ENCODE assay signal across 21 cellular contexts in the genomic region with DNA sequence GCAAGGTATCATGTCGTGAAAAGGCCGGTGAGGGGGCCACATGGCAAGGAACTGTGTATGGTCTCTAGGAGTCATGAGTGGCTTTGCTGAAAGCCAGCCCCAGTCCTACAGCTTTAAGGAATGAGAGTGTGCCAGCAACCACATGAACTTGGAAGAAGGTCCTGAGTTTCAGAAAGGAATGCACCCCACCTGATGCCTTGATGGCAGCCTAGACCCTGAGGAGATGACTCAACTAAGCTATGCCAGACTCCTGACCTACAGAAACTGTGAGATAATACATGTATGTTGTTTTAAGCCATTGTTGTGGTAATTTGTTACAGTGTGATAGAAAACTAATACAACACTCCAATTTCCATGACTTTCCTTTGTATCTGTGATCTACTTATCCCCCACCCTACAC. TPM values are rescaled to one million over a fixed set of nuclear protein-coding genes. Genes with fewer than 3 reads are reported as not detected.
A peak's percentile ranks its signal among the peaks of the same experiment; 100 is the strongest.
DNase-seq lines count a peak whose midpoint lies in the region; ATAC-seq, FAIRE-seq and TF ChIP-seq lines count a peak whose summit lies in the region.
"Had no signal": no experiment of that assay in that cellular context is flagged by ENCODE, and none has a peak within 500 bp of the region (broad histone marks: within the 10 kb centered on the region; RNA-seq: fewer than 3 reads in every experiment).

No MANE protein-coding gene starts in this region.

- TF ChIP-seq CTCF in HFF-Myc (IDR thresholded peaks at IDR 0.05; ENCODE audit: low read depth, low read length, missing control alignments): no peak
- TF ChIP-seq CTCF in astrocyte (IDR thresholded peaks at IDR 0.05; ENCODE audit: insufficient read depth, low read depth, low read length): no peak
- no peak for TF ChIP-seq CTCF in foreskin keratinocyte (conservative IDR thresholded peaks at IDR 0.05)
- TF ChIP-seq CTCF in WTC11 (IDR thresholded peaks at IDR 0.05): no peak

- ATAC-seq in foreskin keratinocyte: peak; percentile 48
- no peak for ATAC-seq in WTC11
- ATAC-seq in left lobe of liver: no peak
- ATAC-seq: A549; activated T-cell treated with anti-CD3 and anti-CD28 coated beads, Interleukin-2, amount 50 U/mL, for 72 hours; left lung; stimulated activated memory B cell treated with anti-CD40 and anti-IgM and Interleukin-4, amounts not matched to agents 10 μg/mL and 1 μg/mL and 100 μg/mL, for 72 hours had no signal

- H3K9me3 ChIP-seq in astrocyte (ENCODE audit: insufficient read depth, low read depth, low read length): no peaks in the 10 kb centered on the region
- H3K9me3 ChIP-seq: A549, left lung, SJCRH30, transverse colon had no signal

- H3K27me3 Mint-ChIP-seq in astrocyte (ENCODE audit: low read depth, unreplicated experiment) (no peaks in the 10 kb centered on the region), WTC11 (ENCODE audit: low read depth) (no peaks in the 10 kb centered on the region)

- no peaks in the 10 kb centered on the region for H3K36me3 ChIP-seq in astrocyte (ENCODE audit: insufficient read depth, low read length)
- H3K36me3 ChIP-seq: left lung, SJCRH30, transverse colon had no signal

- no peaks in the 10 kb centered on the region for H3K79me2 ChIP-seq in astrocyte (ENCODE audit: insufficient read depth, low read length)

- H3K4me2 ChIP-seq in astrocyte (ENCODE audit: low read length): peak overlapping the region; percentile 27
- H3K4me2 ChIP-seq: A549, smooth muscle cell had no signal

- H3K9ac ChIP-seq in astrocyte (ENCODE audit: low read length): no peak overlapping the region

- H3K4me3 Mint-ChIP-seq in astrocyte (ENCODE audit: unreplicated experiment) (no peak overlapping the region), WTC11 (no peak overlapping the region)
- H3K4me3 Mint-ChIP-seq: activated naive CD8-positive, alpha-beta T cell treated with anti-CD3 and anti-CD28 coated beads, Interleukin-2, amount 10 ng/mL, durations not matched to agents 7 days and 5 days; activated T-cell treated with anti-CD3 and anti-CD28 coated beads, Interleukin-2, amount 50 U/mL, for 72 hours; stimulated activated memory B cell treated with anti-CD40 and anti-IgM and Interleukin-4, amounts not matched to agents 10 μg/mL and 1 μg/mL and 100 μg/mL, for 72 hours had no signal

- H3K4me1 Mint-ChIP-seq in astrocyte (ENCODE audit: low read depth, unreplicated experiment): peaks cover 8% of the 10 kb centered on the region
- no peaks in the 10 kb centered on the region for H3K4me1 Mint-ChIP-seq in WTC11
- H3K4me1 Mint-ChIP-seq: activated naive CD8-positive, alpha-beta T cell treated with anti-CD3 and anti-CD28 coated beads, Interleukin-2, amount 10 ng/mL, durations not matched to agents 7 days and 5 days; stimulated activated memory B cell treated with anti-CD40 and anti-IgM and Interleukin-4, amounts not matched to agents 10 μg/mL and 1 μg/mL and 100 μg/mL, for 72 hours had no signal

- FAIRE-seq in astrocyte (lab: Jason Lieb, UNC): peak; percentile 89
- FAIRE-seq: A549, colon, GM18507 had no signal

- no peaks in the 10 kb centered on the region for H4K20me1 ChIP-seq in astrocyte (ENCODE audit: insufficient read depth, low read length)

- H3K27me3 ChIP-seq in astrocyte (ENCODE audit: insufficient read depth, low read length) (peaks cover 3% of the 10 kb centered on the region), foreskin keratinocyte (no peaks in the 10 kb centered on the region)
- H3K27me3 ChIP-seq: left lung, SJCRH30, transverse colon had no signal

- no peak overlapping the region for H2AFZ ChIP-seq in astrocyte (ENCODE audit: low read depth, low read length)

- intact Hi-C loops in posterior cingulate gyrus (cut with DNase I): no loop called here

- POLR2A ChIA-PET in WTC11 (lab: Charles Lee): no interaction called here

- no peaks in the 10 kb centered on the region for H3K9me3 Mint-ChIP-seq in astrocyte (ENCODE audit: unreplicated experiment)
- no peaks in the 10 kb centered on the region for H3K9me3 Mint-ChIP-seq in WTC11
- H3K9me3 Mint-ChIP-seq: activated naive CD8-positive, alpha-beta T cell treated with anti-CD3 and anti-CD28 coated beads, Interleukin-2, amount 10 ng/mL, durations not matched to agents 7 days and 5 days; activated T-cell treated with anti-CD3 and anti-CD28 coated beads, Interleukin-2, amount 50 U/mL, for 72 hours; stimulated activated memory B cell treated with anti-CD40 and anti-IgM and Interleukin-4, amounts not matched to agents 10 μg/mL and 1 μg/mL and 100 μg/mL, for 72 hours had no signal

- CTCF ChIA-PET in WTC11 (lab: Charles Lee): no interaction called here

- H3K27ac Mint-ChIP-seq in astrocyte (ENCODE audit: unreplicated experiment) (no peak overlapping the region), WTC11 (no peak overlapping the region)
- H3K27ac Mint-ChIP-seq: activated naive CD8-positive, alpha-beta T cell treated with anti-CD3 and anti-CD28 coated beads, Interleukin-2, amount 10 ng/mL, durations not matched to agents 7 days and 5 days; activated T-cell treated with anti-CD3 and anti-CD28 coated beads, Interleukin-2, amount 50 U/mL, for 72 hours; stimulated activated memory B cell treated with anti-CD40 and anti-IgM and Interleukin-4, amounts not matched to agents 10 μg/mL and 1 μg/mL and 100 μg/mL, for 72 hours had no signal

- H3K4me1 ChIP-seq in astrocyte (ENCODE audit: insufficient read depth, low read length): peaks cover 10% of the 10 kb centered on the region
- no peaks in the 10 kb centered on the region for H3K4me1 ChIP-seq in foreskin keratinocyte
- H3K4me1 ChIP-seq: A549, left lung, SJCRH30, transverse colon had no signal

- H3K27ac ChIP-seq in astrocyte (ENCODE audit: low read depth, low read length) (no peak overlapping the region), foreskin keratinocyte (no peak overlapping the region)
- H3K27ac ChIP-seq: left lung, SJCRH30, transverse colon had no signal

- in situ Hi-C loops in ACHN (cut with HindIII; ENCODE audit: low pct_ligation_motif_present, low pct_unique_long_range_greater_than_20kb, low sequenced_read_pairs): no loop called here

- no peak overlapping the region for H3K4me3 ChIP-seq in HFF-Myc (replicated peaks; ENCODE audit: low read depth, low read length)
- H3K4me3 ChIP-seq in astrocyte (ENCODE audit: insufficient read depth, low read depth, low read length): no peak overlapping the region
- H3K4me3 ChIP-seq: A549, left lung, SJCRH30, smooth muscle cell, transverse colon had no signal

- no peaks in the 10 kb centered on the region for H3K36me3 Mint-ChIP-seq in astrocyte (ENCODE audit: low read depth, unreplicated experiment)
- H3K36me3 Mint-ChIP-seq in WTC11: no peaks in the 10 kb centered on the region
- H3K36me3 Mint-ChIP-seq: activated naive CD8-positive, alpha-beta T cell treated with anti-CD3 and anti-CD28 coated beads, Interleukin-2, amount 10 ng/mL, durations not matched to agents 7 days and 5 days; stimulated activated memory B cell treated with anti-CD40 and anti-IgM and Interleukin-4, amounts not matched to agents 10 μg/mL and 1 μg/mL and 100 μg/mL, for 72 hours had no signal

- DNase-seq in ACHN (peak; percentile 36), HFF-Myc (ENCODE audit: extremely low read depth, low read depth) (peak; percentile 36), astrocyte (ENCODE audit: low read depth) (peak; percentile 97), foreskin keratinocyte (peak; percentile 22 to 66), Ammon's horn (ENCODE audit: low spot score) (no peak), WTC11 (ENCODE audit: low spot score) (no peak), posterior cingulate gyrus (no peak), left lobe of liver (ENCODE audit: low spot score) (no peak)
- DNase-seq: activated naive CD8-positive, alpha-beta T cell treated with anti-CD3 and anti-CD28 coated beads, Interleukin-2, amount 10 ng/mL, durations not matched to agents 7 days and 5 days; activated T-cell treated with anti-CD3 and anti-CD28 coated beads, Interleukin-2, amount 50 U/mL, for 72 hours; Calu3; left lung; NCI-H1105; SJCRH30; T1000; transverse colon had no signal

TF ChIP-seq in WTC11, 78 proteins besides CTCF, POLR2A, EP300 and RAD21 (continues in another document):
- TF ChIP-seq, protein P1, sequence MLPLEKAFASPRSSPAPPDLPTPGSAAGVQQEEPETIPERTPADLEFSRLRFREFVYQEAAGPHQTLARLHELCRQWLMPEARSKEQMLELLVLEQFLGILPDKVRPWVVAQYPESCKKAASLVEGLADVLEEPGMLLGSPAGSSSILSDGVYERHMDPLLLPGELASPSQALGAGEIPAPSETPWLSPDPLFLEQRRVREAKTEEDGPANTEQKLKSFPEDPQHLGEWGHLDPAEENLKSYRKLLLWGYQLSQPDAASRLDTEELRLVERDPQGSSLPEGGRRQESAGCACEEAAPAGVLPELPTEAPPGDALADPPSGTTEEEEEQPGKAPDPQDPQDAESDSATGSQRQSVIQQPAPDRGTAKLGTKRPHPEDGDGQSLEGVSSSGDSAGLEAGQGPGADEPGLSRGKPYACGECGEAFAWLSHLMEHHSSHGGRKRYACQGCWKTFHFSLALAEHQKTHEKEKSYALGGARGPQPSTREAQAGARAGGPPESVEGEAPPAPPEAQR (CRISPR knock-in tag; IDR thresholded peaks at IDR 0.05): no peak
- TF ChIP-seq OVOL2 (CRISPR knock-in tag; IDR thresholded peaks at IDR 0.05; ENCODE audit: borderline replicate concordance): no peak
- TF ChIP-seq ZNF671 (CRISPR knock-in tag; IDR thresholded peaks at IDR 0.05): no peak
- TF ChIP-seq NFYB (CRISPR knock-in tag; conservative IDR thresholded peaks at IDR 0.05; ENCODE audit: low read depth): no peak
- no peak for TF ChIP-seq ESRRA (CRISPR knock-in tag; IDR thresholded peaks at IDR 0.05; ENCODE audit: borderline replicate concordance)
- TF ChIP-seq, protein P2, sequence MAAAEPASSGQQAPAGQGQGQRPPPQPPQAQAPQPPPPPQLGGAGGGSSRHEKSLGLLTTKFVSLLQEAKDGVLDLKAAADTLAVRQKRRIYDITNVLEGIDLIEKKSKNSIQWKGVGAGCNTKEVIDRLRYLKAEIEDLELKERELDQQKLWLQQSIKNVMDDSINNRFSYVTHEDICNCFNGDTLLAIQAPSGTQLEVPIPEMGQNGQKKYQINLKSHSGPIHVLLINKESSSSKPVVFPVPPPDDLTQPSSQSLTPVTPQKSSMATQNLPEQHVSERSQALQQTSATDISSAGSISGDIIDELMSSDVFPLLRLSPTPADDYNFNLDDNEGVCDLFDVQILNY (CRISPR knock-in tag; IDR thresholded peaks at IDR 0.05): no peak

RNA-seq across cellular contexts. Expression of a gene that starts 33.5 kb away (rescaled TPM):
- total RNA-seq in astrocyte (62.2 and 64.5 TPM in 2 replicates), foreskin keratinocyte (5.7 and 8.3 TPM in 2 replicates), WTC11 (2021) (34.5 to 38.5 TPM (median 34.6 TPM) in 3 replicates), left lobe of liver (7.5 TPM)
- 2.1 and 2.7 TPM in 2 replicates for polyA plus RNA-seq in foreskin keratinocyte

Comparison
In these comparisons a context has a peak if more than half of its experiments do, and no peak if none do; other contexts are left out.
1. DNase-seq: peak in ACHN (single experiment), HFF-Myc (single experiment), astrocyte (single experiment) and foreskin keratinocyte (2 of 2); none in Ammon's horn (single experiment), WTC11 (single experiment), posterior cingulate gyrus (0 of 10) and left lobe of liver (single experiment).